Comparison of ENCODE assay signal across 33 cellular contexts in genomic region chr3:51779137-51779536, GRCh38. TPM values are rescaled to one million over a fixed set of nuclear protein-coding genes. Genes with fewer than 3 reads are reported as not detected.
"Had no signal": no experiment of that assay in that cellular context is flagged by ENCODE, and none has a peak within 500 bp of the region (broad histone marks: within the 10 kb centered on the region; RNA-seq: fewer than 3 reads in every experiment).

Gene IQCF6, minus strand, starts transcription at chr3:51779237. Its CDS starts 13 bp downstream, at chr3:51779224.

- H3K9me3 Mint-ChIP-seq: mesothelial cell of epicardium; natural killer cell; nephron progenitor cell; stimulated activated memory B cell treated with anti-CD40 and anti-IgM and Interleukin-4, amounts not matched to agents 10 μg/mL and 1 μg/mL and 100 μg/mL, for 72 hours; type B pancreatic cell had no signal

- H3K36me3 Mint-ChIP-seq: mesothelial cell of epicardium; naive B cell; natural killer cell; neural progenitor cell; stimulated activated memory B cell treated with anti-CD40 and anti-IgM and Interleukin-4, amounts not matched to agents 10 μg/mL and 1 μg/mL and 100 μg/mL, for 72 hours; type B pancreatic cell had no signal

- H3K4me1 Mint-ChIP-seq: mesothelial cell of epicardium; natural killer cell; nephron progenitor cell; neural progenitor cell; stimulated activated memory B cell treated with anti-CD40 and anti-IgM and Interleukin-4, amounts not matched to agents 10 μg/mL and 1 μg/mL and 100 μg/mL, for 72 hours had no signal

- DNase-seq: left ventricle myocardium inferior; mesendoderm; naive B cell; natural killer cell; nephron progenitor cell; ovary; right lobe of liver; stimulated activated CD4-positive, alpha-beta T cell treated with anti-CD3 and anti-CD28 coated beads, Interleukin-1b, Interleukin-23, amount 100 ng/mL, for 48 hours; stimulated activated CD4-positive, alpha-beta T cell treated with anti-CD3 and anti-CD28 coated beads, Interleukin-2, amount 100 ng/mL, for 48 hours; stimulated activated CD4-positive, alpha-beta T cell treated with anti-CD3 and anti-CD28 coated beads, Interleukin-4, amount 100 ng/mL, for 4 hours; stimulated activated CD8-positive, alpha-beta memory T cell treated with anti-CD3 and anti-CD28 coated beads, Interleukin-4, amount 100 ng/mL, for 48 hours; stimulated activated naive CD4-positive, alpha-beta T cell treated with Interleukin-2 at 50 U/mL for 16 hours; stomach; uterus had no signal

- H3K36me3 ChIP-seq: left ventricle myocardium inferior, neural progenitor cell, ovary, right atrium auricular region, right lobe of liver, stomach, thoracic aorta, tibial nerve, uterus had no signal

- H3K4me2 ChIP-seq: hepatocyte, neural progenitor cell, smooth muscle cell had no signal

- ATAC-seq: natural killer cell; right lobe of liver; stimulated activated memory B cell treated with anti-CD40 and anti-IgM and Interleukin-4, amounts not matched to agents 10 μg/mL and 1 μg/mL and 100 μg/mL, for 72 hours had no signal

- H3K4me3 ChIP-seq: hepatocyte, left ventricle myocardium inferior, lung, neural progenitor cell, ovary, right atrium auricular region, right lobe of liver, smooth muscle cell, stomach, thoracic aorta, tibial nerve, uterus had no signal

- H3K4me3 Mint-ChIP-seq: mesothelial cell of epicardium; naive B cell; natural killer cell; nephron progenitor cell; neural progenitor cell; stimulated activated memory B cell treated with anti-CD40 and anti-IgM and Interleukin-4, amounts not matched to agents 10 μg/mL and 1 μg/mL and 100 μg/mL, for 72 hours; type B pancreatic cell had no signal

- H3K27ac ChIP-seq: hepatocyte, left ventricle myocardium inferior, neural progenitor cell, ovary, right atrium auricular region, right lobe of liver, stomach, thoracic aorta, tibial nerve, uterus had no signal

- H3K27ac Mint-ChIP-seq: mesothelial cell of epicardium; natural killer cell; nephron progenitor cell; neural progenitor cell; progenitor cell of endocrine pancreas; stimulated activated memory B cell treated with anti-CD40 and anti-IgM and Interleukin-4, amounts not matched to agents 10 μg/mL and 1 μg/mL and 100 μg/mL, for 72 hours; type B pancreatic cell had no signal

- H3K9ac ChIP-seq: neural progenitor cell had no signal

- H3K79me2 ChIP-seq: hepatocyte had no signal

- H3K4me1 ChIP-seq: neural progenitor cell, right lobe of liver, stomach, tibial nerve, uterus had no signal

- H3K27me3 ChIP-seq: neural progenitor cell, ovary, right atrium auricular region, right lobe of liver, tibial nerve, uterus had no signal

- H2AFZ ChIP-seq: hepatocyte, neural progenitor cell had no signal

- H3K9me3 ChIP-seq: left ventricle myocardium inferior, ovary, right atrium auricular region, right lobe of liver, stomach, thoracic aorta, tibial nerve, uterus had no signal

RNA-seq across cellular contexts. Expression of gene IQCF6, which starts in this region (rescaled TPM):
- total RNA-seq: hepatocyte, kidney epithelial cell, left ventricle myocardium inferior, lower leg skin, lung, mesothelial cell of epicardium, mononuclear cell, natural killer cell, omental fat pad, ovary, progenitor cell of endocrine pancreas, pulmonary artery endothelial cell, renal cortical epithelial cell, right atrium auricular region, right lobe of liver, skeletal muscle tissue, smooth muscle cell, stomach, thoracic aorta, tibial nerve, ureter, uterus had no signal
- polyA plus RNA-seq: hepatocyte, lung, ovary, smooth muscle cell, stomach had no signal
